26 cellular contexts compared by ENCODE assay signal in genomic region chr16:76942089-76942488, GRCh38.
A peak's percentile ranks its signal among the peaks of the same experiment; 100 is the strongest.
DNase-seq lines count a peak whose midpoint lies in the region; ATAC-seq, FAIRE-seq and TF ChIP-seq lines count a peak whose summit lies in the region.
"Had no signal": no experiment of that assay in that cellular context is flagged by ENCODE, and none has a peak within 500 bp of the region (broad histone marks: within the 10 kb centered on the region; RNA-seq: fewer than 3 reads in every experiment).

No MANE protein-coding gene starts in this region.

- no peaks in the 10 kb centered on the region for H4K20me1 ChIP-seq in HepG2 (ENCODE audit: insufficient read depth, low read length)
- H4K20me1 ChIP-seq: BLaER1 had no signal

- peak; percentile 38 for ATAC-seq in Right ventricle myocardium superior (ENCODE audit: poor library complexity)
- no peak for ATAC-seq in HepG2
- no peak for ATAC-seq in right lobe of liver
- peak; percentile 77 to 78 for ATAC-seq in right cardiac atrium
- ATAC-seq: GM12878 had no signal

- WGBS in HepG2 (ENCODE audit: low lambda C conversion rate): 32% methylated on average over 4 of the region's 4 CpGs
- 94% methylated on average over 2 of the region's 4 CpGs for WGBS in right lobe of liver (ENCODE audit: insufficient coverage, low coverage, low lambda C conversion rate, missing lambda C conversion rate)
- WGBS in right cardiac atrium: 72% methylated on average over 4 of the region's 4 CpGs

- no peaks in the 10 kb centered on the region for H3K9me3 ChIP-seq in left ventricle myocardium inferior (replicated peaks)
- H3K9me3 ChIP-seq in HepG2 (ENCODE audit: low read length): peaks cover 4% of the 10 kb centered on the region; the same call in 1 of the 2 replicates
- H3K9me3 ChIP-seq in right lobe of liver: no peaks in the 10 kb centered on the region
- no peaks in the 10 kb centered on the region for H3K9me3 ChIP-seq in right cardiac atrium (ENCODE audit: control insufficient read depth, low read length)
- H3K9me3 ChIP-seq: BE2C, BLaER1 had no signal

- H3K27ac ChIP-seq in left ventricle myocardium inferior (replicated peaks) (no peak overlapping the region), HepG2 (ENCODE audit: extremely low read length, insufficient read depth, low read length) (no peak overlapping the region), right lobe of liver (no peak overlapping the region), right cardiac atrium (ENCODE audit: low read length) (no peak overlapping the region)
- H3K27ac ChIP-seq: BLaER1 had no signal

- no peak for FAIRE-seq in HepG2 (lab: Jason Lieb, UNC)
- FAIRE-seq: A204.1, GM12878, GM12892, GM18507 had no signal

- H2AFZ ChIP-seq in HepG2 (ENCODE audit: low read length): no peak overlapping the region

- H3K9ac ChIP-seq in HepG2 (ENCODE audit: insufficient read depth, low read depth, low read length): no peak overlapping the region
- H3K9ac ChIP-seq: BLaER1 had no signal

- no peak for TF ChIP-seq RAD21 in HepG2 (CRISPR knock-in tag; IDR thresholded peaks at IDR 0.05)

- TF ChIP-seq POLR2A in HepG2 (IDR thresholded peaks at IDR 0.05; ENCODE audit: insufficient read depth in 1 of 2, low read depth in 2 of 2, low read length in 2 of 2): no peak
- no peak for TF ChIP-seq POLR2A in right lobe of liver (IDR thresholded peaks at IDR 0.05)

- CTCF ChIA-PET in HepG2 (lab: Yijun Ruan, JAX; ENCODE audit: low intra/inter-chr PET ratio, low total read pairs): no interaction called here

- TF ChIP-seq CTCF in left ventricle myocardium inferior (IDR thresholded peaks at IDR 0.05; ENCODE audit: borderline replicate concordance) (no peak), HepG2 (CRISPR knock-in tag; IDR thresholded peaks at IDR 0.05) (no peak), right lobe of liver (IDR thresholded peaks at IDR 0.05) (no peak)

- H3K36me3 ChIP-seq in left ventricle myocardium inferior (no peaks in the 10 kb centered on the region), HepG2 (replicated peaks in 1 of 2; ENCODE audit: control insufficient read depth in 1 of 2, insufficient read depth in 2 of 2, low read length in 2 of 2) (no peaks in the 10 kb centered on the region), right lobe of liver (no peaks in the 10 kb centered on the region)
- H3K36me3 ChIP-seq: BE2C, BLaER1 had no signal

- H3K4me3 ChIP-seq in left ventricle myocardium inferior (no peak overlapping the region), HepG2 (replicated peaks in 1 of 3; ENCODE audit: insufficient read depth in 1 of 3, low read depth in 2 of 3, low read length in 3 of 3) (no peak overlapping the region), right lobe of liver (no peak overlapping the region), right cardiac atrium (ENCODE audit: low read length) (no peak overlapping the region)
- H3K4me3 ChIP-seq: BLaER1, GM12878 had no signal

- TF ChIP-seq EP300 in HepG2 (IDR thresholded peaks at IDR 0.05; ENCODE audit: low read depth in 2 of 2, low read length in 2 of 2): no peak
- no peak for TF ChIP-seq EP300 in HepG2 (CRISPR knock-in tag; IDR thresholded peaks at IDR 0.05; ENCODE audit: borderline replicate concordance)

- no peak for DNase-seq in Right ventricle myocardium superior
- no peak for DNase-seq in left ventricle myocardium inferior
- no peak for DNase-seq in HepG2 (ENCODE audit: low spot score)
- DNase-seq in right lobe of liver: no peak
- DNase-seq in right cardiac atrium: peak in 2 of 3 donors; percentile 21 to 39
- no peak for DNase-seq in SIG-M5 (lab: John Stamatoyannopoulos, UW)
- DNase-seq: 8988T; ACHN; BE2C; C1 segment of cervical spinal cord; CD4-positive, alpha-beta memory T cell; CD4-positive, CD25-positive, alpha-beta regulatory T cell; CD8-positive, alpha-beta memory T cell; COR-L47; DMS 273 treated with DMSO at 0.1 percent for 48 hours; DMS153; DMS53; DMS79; DND-41; EL; GDM1 had no signal

- BruUV-seq in HepG2 (replicated peaks; lab: Mats Ljungman, UMichigan): no TSS peak

- no peaks in the 10 kb centered on the region for H3K79me2 ChIP-seq in HepG2 (ENCODE audit: insufficient read depth, low read length)

- intact Hi-C loops in Right ventricle myocardium superior (cut with DNase I) (no loop called here), left ventricle myocardium inferior (cut with micrococcal nuclease) (no loop called here), HepG2 (cut with micrococcal nuclease; ENCODE audit: unreplicated experiment) (no loop called here), right lobe of liver (cut with DNase I) (no loop called here), right cardiac atrium (cut with DNase I) (no loop called here)

- in situ Hi-C loops in HepG2 (cut with HindIII; ENCODE audit: extremely low pct_ligation_motif_present, low pct_unique_long_range_greater_than_20kb): no loop called here

- POLR2A ChIA-PET in HepG2 (lab: Yijun Ruan, JAX): no interaction called here

- no peak overlapping the region for H3K4me2 ChIP-seq in HepG2 (ENCODE audit: low read depth, low read length)
- H3K4me2 ChIP-seq: BLaER1 had no signal

- no peaks in the 10 kb centered on the region for H3K27me3 ChIP-seq in left ventricle myocardium inferior (ENCODE audit: low read depth)
- H3K27me3 ChIP-seq in HepG2 (ENCODE audit: control insufficient read depth in 1 of 2, insufficient read depth in 2 of 2, low read length in 2 of 2): no peaks in the 10 kb centered on the region; a peak in 1 of 5 replicates
- no peaks in the 10 kb centered on the region for H3K27me3 ChIP-seq in right lobe of liver
- H3K27me3 ChIP-seq in right cardiac atrium (ENCODE audit: control insufficient read depth, insufficient read depth): no peaks in the 10 kb centered on the region
- H3K27me3 ChIP-seq: BE2C, BLaER1 had no signal

- H3K4me1 ChIP-seq in left ventricle myocardium inferior: peaks cover 8% of the 10 kb centered on the region
- no peaks in the 10 kb centered on the region for H3K4me1 ChIP-seq in HepG2 (ENCODE audit: insufficient read depth, low read length)
- no peaks in the 10 kb centered on the region for H3K4me1 ChIP-seq in right lobe of liver
- H3K4me1 ChIP-seq in right cardiac atrium (ENCODE audit: control insufficient read depth, insufficient read depth, low read length): no peaks in the 10 kb centered on the region
- H3K4me1 ChIP-seq: BLaER1 had no signal

TF ChIP-seq in HepG2, 621 proteins besides CTCF, POLR2A, EP300 and RAD21:
- TF ChIP-seq HMG20A (CRISPR knock-in tag; IDR thresholded peaks at IDR 0.05; ENCODE audit: borderline replicate concordance) (no peak), ZBTB49 (CRISPR knock-in tag; IDR thresholded peaks at IDR 0.05; ENCODE audit: borderline replicate concordance) (no peak), RAD51 (IDR thresholded peaks at IDR 0.05; ENCODE audit: borderline replicate concordance) (no peak), CREB1 (IDR thresholded peaks at IDR 0.05) (0 out of 2 replicates have a peak, but pooled peaks have one; percentile 23), CREB1 (CRISPR knock-in tag; IDR thresholded peaks at IDR 0.05) (no peak), MAFK (conservative IDR thresholded peaks at IDR 0.05 in 1 of 2, IDR thresholded peaks at IDR 0.05 in 1 of 2; ENCODE audit: low read length in 2 of 2) (peak in 1 of 2 experiments; percentile 39; a peak in 2 of 4 replicates), DNMT1 (CRISPR knock-in tag; IDR thresholded peaks at IDR 0.05) (no peak), ZNF234 (CRISPR knock-in tag; conservative IDR thresholded peaks at IDR 0.05) (no peak)
- TF ChIP-seq, protein P1, sequence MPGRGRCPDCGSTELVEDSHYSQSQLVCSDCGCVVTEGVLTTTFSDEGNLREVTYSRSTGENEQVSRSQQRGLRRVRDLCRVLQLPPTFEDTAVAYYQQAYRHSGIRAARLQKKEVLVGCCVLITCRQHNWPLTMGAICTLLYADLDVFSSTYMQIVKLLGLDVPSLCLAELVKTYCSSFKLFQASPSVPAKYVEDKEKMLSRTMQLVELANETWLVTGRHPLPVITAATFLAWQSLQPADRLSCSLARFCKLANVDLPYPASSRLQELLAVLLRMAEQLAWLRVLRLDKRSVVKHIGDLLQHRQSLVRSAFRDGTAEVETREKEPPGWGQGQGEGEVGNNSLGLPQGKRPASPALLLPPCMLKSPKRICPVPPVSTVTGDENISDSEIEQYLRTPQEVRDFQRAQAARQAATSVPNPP (CRISPR knock-in tag; IDR thresholded peaks at IDR 0.05): no peak

Comparison
In these comparisons a context has a peak if more than half of its experiments do, and no peak if none do; other contexts are left out.
1. DNase-seq: peak in right cardiac atrium (2 of 3); none in Right ventricle myocardium superior (single experiment), left ventricle myocardium inferior (single experiment), HepG2 (single experiment), right lobe of liver (0 of 3) and SIG-M5 (single experiment).
2. ATAC-seq: peak in Right ventricle myocardium superior (single experiment) and right cardiac atrium (2 of 2); none in HepG2 (single experiment) and right lobe of liver (0 of 4).